Comparison of ENCODE assay signal across 26 cellular contexts in genomic region chr20:52118233-52118632, GRCh38.
"Had no signal": no experiment of that assay in that cellular context is flagged by ENCODE, and none has a peak within 500 bp of the region (broad histone marks: within the 10 kb centered on the region; RNA-seq: fewer than 3 reads in every experiment).

No MANE protein-coding gene starts in this region.

- H3K27me3 ChIP-seq: SJCRH30 had no signal

- ATAC-seq: activated CD8-positive, alpha-beta T cell treated with anti-CD3 and anti-CD28 coated beads, Interleukin-2, amount 10 ng/mL, durations not matched to agents 7 days and 5 days; activated naive CD8-positive, alpha-beta T cell treated with anti-CD3 and anti-CD28 coated beads, Interleukin-2, amount 50 U/mL, for 24 hours; K562; Panc1 had no signal

- H3K36me3 Mint-ChIP-seq: activated naive CD4-positive, alpha-beta T cell treated with anti-CD3 and anti-CD28 coated beads, Interleukin-2, amount 10 ng/mL, durations not matched to agents 7 days and 5 days had no signal

- H3K27ac Mint-ChIP-seq: activated CD4-positive, alpha-beta T cell treated with anti-CD3 and anti-CD28 coated beads, Interleukin-2, amount 10 ng/mL, durations not matched to agents 24 days and 14 days; activated CD8-positive, alpha-beta T cell treated with anti-CD3 and anti-CD28 coated beads, Interleukin-2, amount 10 ng/mL, durations not matched to agents 7 days and 5 days; activated naive CD4-positive, alpha-beta T cell treated with anti-CD3 and anti-CD28 coated beads, Interleukin-2, amount 10 ng/mL, durations not matched to agents 7 days and 5 days; activated naive CD8-positive, alpha-beta T cell; activated naive CD8-positive, alpha-beta T cell treated with anti-CD3 and anti-CD28 coated beads, Interleukin-2, amount 50 U/mL, for 24 hours; brain; T-helper 1 cell treated with Interleukin-12 subunit alpha and Interleukin-12 subunit beta and Interleukin-4 antibody, amounts not matched to agents 30 μg/mL and 1 μg/mL, for 36 hours; T-helper 2 cell treated with Interferon-gamma antibody and Interleukin-4, amounts not matched to agents 5 μg/mL and 100 μg/mL, for 36 hours had no signal

- H3K27ac ChIP-seq: SJCRH30, SK-N-MC had no signal

- H3K9me3 ChIP-seq: SJCRH30 had no signal

- H3K4me1 Mint-ChIP-seq: activated CD4-positive, alpha-beta T cell treated with anti-CD3 and anti-CD28 coated beads, Interleukin-2, amount 10 ng/mL, durations not matched to agents 24 days and 14 days; activated naive CD4-positive, alpha-beta T cell treated with anti-CD3 and anti-CD28 coated beads, Interleukin-2, amount 10 ng/mL, durations not matched to agents 7 days and 5 days; activated naive CD8-positive, alpha-beta T cell treated with anti-CD3 and anti-CD28 coated beads, Interleukin-2, amount 50 U/mL, for 24 hours; brain had no signal

- H3K36me3 ChIP-seq: SJCRH30 had no signal

- H3K27me3 Mint-ChIP-seq: activated CD4-positive, alpha-beta T cell treated with anti-CD3 and anti-CD28 coated beads, Interleukin-2, amount 10 ng/mL, durations not matched to agents 24 days and 14 days; activated naive CD4-positive, alpha-beta T cell treated with anti-CD3 and anti-CD28 coated beads, Interleukin-2, amount 10 ng/mL, durations not matched to agents 7 days and 5 days; activated naive CD8-positive, alpha-beta T cell; activated naive CD8-positive, alpha-beta T cell treated with anti-CD3 and anti-CD28 coated beads, Interleukin-2, amount 50 U/mL, for 24 hours had no signal

- DNase-seq: activated CD4-positive, alpha-beta T cell treated with anti-CD3 and anti-CD28 coated beads, Interleukin-2, amount 10 ng/mL, durations not matched to agents 24 days and 14 days; activated CD4-positive, alpha-beta T cell treated with anti-CD3 and anti-CD28 coated beads, Interleukin-2, amount 50 U/mL, for 48 hours; activated CD8-positive, alpha-beta T cell treated with anti-CD3 and anti-CD28 coated beads, Interleukin-2, amount 10 ng/mL, durations not matched to agents 7 days and 5 days; activated effector memory CD4-positive, alpha-beta T cell treated with Interleukin-2 at 50 U/mL for 16 hours; activated naive CD4-positive, alpha-beta T cell treated with anti-CD3 and anti-CD28 coated beads, Interleukin-2, amount 10 ng/mL, durations not matched to agents 7 days and 5 days; activated naive CD8-positive, alpha-beta T cell treated with anti-CD3 and anti-CD28 coated beads, Interleukin-2, amount 50 U/mL, for 24 hours; activated T-cell treated with anti-CD3 and anti-CD28 coated beads, Interleukin-2, amount 50 U/mL, for 48 hours; anterior cingulate cortex; caudate nucleus; NCI-H1105; NCI-H1417 treated with DMSO at 0.1 percent for 48 hours; NCI-H187 treated with DMSO at 0.1 percent for 48 hours; NCI-H2081; NCI-H2171 treated with DMSO at 0.1 percent for 48 hours; NCI-H2227 treated with DMSO at 0.1 percent for 48 hours; NCI-H446 treated with DMSO at 0.1 percent for 48 hours; NCI-H524; SHP77; SJCRH30 had no signal

- H3K4me3 ChIP-seq: K562, SJCRH30, SK-N-MC had no signal

- H3K9me3 Mint-ChIP-seq: activated CD4-positive, alpha-beta T cell treated with anti-CD3 and anti-CD28 coated beads, Interleukin-2, amount 10 ng/mL, durations not matched to agents 24 days and 14 days; activated naive CD4-positive, alpha-beta T cell treated with anti-CD3 and anti-CD28 coated beads, Interleukin-2, amount 10 ng/mL, durations not matched to agents 7 days and 5 days; activated naive CD8-positive, alpha-beta T cell treated with anti-CD3 and anti-CD28 coated beads, Interleukin-2, amount 50 U/mL, for 24 hours; T-helper 1 cell treated with Interleukin-12 subunit alpha and Interleukin-12 subunit beta and Interleukin-4 antibody, amounts not matched to agents 30 μg/mL and 1 μg/mL, for 36 hours; T-helper 2 cell treated with Interferon-gamma antibody and Interleukin-4, amounts not matched to agents 5 μg/mL and 100 μg/mL, for 36 hours had no signal

- H3K4me3 Mint-ChIP-seq: activated CD4-positive, alpha-beta T cell treated with anti-CD3 and anti-CD28 coated beads, Interleukin-2, amount 10 ng/mL, durations not matched to agents 24 days and 14 days; activated CD8-positive, alpha-beta T cell treated with anti-CD3 and anti-CD28 coated beads, Interleukin-2, amount 10 ng/mL, durations not matched to agents 7 days and 5 days; activated naive CD4-positive, alpha-beta T cell treated with anti-CD3 and anti-CD28 coated beads, Interleukin-2, amount 10 ng/mL, durations not matched to agents 7 days and 5 days; activated naive CD8-positive, alpha-beta T cell; activated naive CD8-positive, alpha-beta T cell treated with anti-CD3 and anti-CD28 coated beads, Interleukin-2, amount 50 U/mL, for 24 hours; brain; T-helper 1 cell treated with Interleukin-12 subunit alpha and Interleukin-12 subunit beta and Interleukin-4 antibody, amounts not matched to agents 30 μg/mL and 1 μg/mL, for 36 hours; T-helper 2 cell treated with Interferon-gamma antibody and Interleukin-4, amounts not matched to agents 5 μg/mL and 100 μg/mL, for 36 hours had no signal

- H3K4me1 ChIP-seq: SJCRH30 had no signal
